Comparison of ENCODE assay signal across 1 cellular context in the genomic region with DNA sequence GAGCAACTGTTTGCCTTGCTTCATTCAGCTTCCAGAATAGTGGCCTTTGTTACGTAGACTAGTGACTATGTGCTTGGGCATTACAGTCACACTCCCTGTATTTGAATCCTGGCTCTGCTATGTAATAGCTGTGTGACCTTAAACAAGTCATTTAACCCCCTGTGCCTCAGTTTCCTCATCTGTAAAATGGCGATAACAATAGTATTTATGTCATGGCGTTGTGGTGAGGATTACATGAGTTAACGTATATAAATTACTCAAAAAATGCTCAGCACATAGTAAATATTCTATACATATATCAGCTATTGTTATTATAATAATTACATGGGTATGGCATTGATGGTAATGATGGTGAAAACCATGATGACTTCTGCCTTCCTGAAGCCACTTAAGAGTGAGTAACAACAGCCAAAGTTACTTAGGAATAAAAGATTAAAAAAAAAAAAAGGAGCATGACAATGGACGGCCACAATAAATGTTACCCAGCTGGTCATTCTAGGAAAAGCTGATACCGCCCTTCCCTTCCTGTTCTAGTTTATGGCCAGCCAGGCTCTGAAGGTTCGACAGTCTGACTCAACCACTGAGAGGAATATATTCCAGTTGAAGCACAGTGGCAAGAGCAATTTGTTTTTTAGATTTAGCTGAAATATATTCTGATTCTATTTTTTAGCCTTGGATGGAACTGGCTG.
A peak's percentile ranks its signal among the peaks of the same experiment; 100 is the strongest.
TF ChIP-seq lines count a peak whose summit lies in the region.

No MANE protein-coding gene starts in this region.

TF ChIP-seq in endothelial cell of umbilical vein, 7 proteins besides CTCF, POLR2A, EP300 and RAD21 (continued from another document):
- TF ChIP-seq JUN (IDR thresholded peaks at IDR 0.05; ENCODE audit: borderline replicate concordance, insufficient read depth, insufficient read length, low read depth) = peak; percentile 15
